ENCODE assay signal across 8 cellular contexts in genomic region chr9:16727452-16728127, GRCh38.
DNase-seq lines count a peak whose midpoint lies in the region; ATAC-seq and TF ChIP-seq lines count a peak whose summit lies in the region.

No MANE protein-coding gene starts in this region.

- H3K9ac ChIP-seq in SK-N-MC (ENCODE audit: insufficient read length) = peak overlapping the region; percentile 88

- peak overlapping the region; percentile 96 for H3K27ac Mint-ChIP-seq in osteocyte (ENCODE audit: unreplicated experiment)

- H3K9me3 Mint-ChIP-seq in osteocyte (ENCODE audit: unreplicated experiment) = no peaks in the 10 kb centered on the region

- H3K27ac ChIP-seq in SK-N-MC = peak overlapping the region; percentile 84

- no peaks in the 10 kb centered on the region for H3K36me3 ChIP-seq in SK-N-MC (ENCODE audit: insufficient read depth, low read length)

- peak; percentile 76 for DNase-seq in DMS 273 (lab: John Stamatoyannopoulos, UW; ENCODE audit: unreplicated experiment)
- DNase-seq in SK-N-MC (ENCODE audit: low read depth, low spot score) = no peak
- peak in 1 of 2 donors; percentile 30 for DNase-seq in foreskin fibroblast
- no peak for DNase-seq in osteocyte (ENCODE audit: extremely low spot score, unreplicated experiment)
- no peak for DNase-seq in central memory CD4-positive, alpha-beta T cell
- no peak for DNase-seq in ACHN

- no peaks in the 10 kb centered on the region for H3K27me3 Mint-ChIP-seq in osteocyte (ENCODE audit: unreplicated experiment)

- no peaks in the 10 kb centered on the region for H3K9me3 ChIP-seq in SK-N-MC (ENCODE audit: low read depth, low read length)

- peaks cover 53% of the 10 kb centered on the region for H3K4me1 Mint-ChIP-seq in osteocyte (ENCODE audit: unreplicated experiment)

- H3K4me3 ChIP-seq in SK-N-MC (peak overlapping the region; percentile 89), foreskin fibroblast (ENCODE audit: low read depth in 1 of 2, low read length in 2 of 2) (peak overlapping the region; percentile 49 to 65)

- in situ Hi-C loops in ACHN (cut with HindIII; ENCODE audit: low pct_ligation_motif_present, low pct_unique_long_range_greater_than_20kb, low sequenced_read_pairs) = no loop called here

- TF ChIP-seq CTCF in foreskin fibroblast (IDR thresholded peaks at IDR 0.05; ENCODE audit: low read depth, low read length) (no peak), osteocyte (IDR thresholded peaks at IDR 0.05) (no peak)

- H3K4me3 Mint-ChIP-seq in osteocyte (ENCODE audit: unreplicated experiment) = peak overlapping the region; percentile 93

- H3K36me3 Mint-ChIP-seq in osteocyte (ENCODE audit: unreplicated experiment) = peaks cover 3% of the 10 kb centered on the region

- ATAC-seq in GM19463 (IDR thresholded peaks at IDR 0.05; ENCODE audit: unreplicated experiment) (no peak), GM21529 (IDR thresholded peaks at IDR 0.05; ENCODE audit: unreplicated experiment) (no peak)
